13 cellular contexts compared by ENCODE assay signal in the genomic region with DNA sequence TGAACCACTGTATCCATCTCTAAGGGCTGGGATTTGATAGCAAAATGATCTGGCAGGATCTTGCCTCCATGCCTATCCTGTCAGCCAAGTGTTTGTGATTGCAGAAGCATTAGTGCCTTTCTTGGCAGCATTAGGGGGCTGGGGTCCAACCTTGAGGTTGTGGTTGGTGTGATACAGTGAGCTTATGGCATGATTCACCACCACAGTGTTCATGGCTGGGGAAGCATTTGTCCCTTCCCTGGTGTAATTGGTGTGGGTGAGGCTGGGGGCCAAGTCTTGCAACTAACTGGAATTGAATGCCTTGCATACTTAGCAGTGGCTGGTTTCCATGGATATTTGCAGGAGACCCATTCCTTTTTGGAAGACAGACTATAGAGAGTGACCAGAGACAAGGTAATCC.
DNase-seq lines count a peak whose midpoint lies in the region; TF ChIP-seq lines count a peak whose summit lies in the region.
"Had no signal": no experiment of that assay in that cellular context is flagged by ENCODE, and none has a peak within 500 bp of the region (broad histone marks: within the 10 kb centered on the region; RNA-seq: fewer than 3 reads in every experiment).

No MANE protein-coding gene starts in this region.

- peak overlapping the region in 1 of 2 experiments; percentile 19 for H3K14ac ChIP-seq in mesenchymal stem cell (ENCODE audit: low read length in 2 of 2)

- H2AK5ac ChIP-seq in mesenchymal stem cell (ENCODE audit: low read length, severe bottlenecking), result no peak overlapping the region

- H2BK15ac ChIP-seq in mesenchymal stem cell (ENCODE audit: low read depth, poor library complexity, severe bottlenecking), result no peak overlapping the region

- no peaks in the 10 kb centered on the region for H3K9me3 ChIP-seq in mesenchymal stem cell (ENCODE audit: control insufficient read depth, low read length)
- H3K9me3 ChIP-seq: testis had no signal

- H2BK120ac ChIP-seq in mesenchymal stem cell (ENCODE audit: low read depth, low read length), result no peak overlapping the region

- H3K18ac ChIP-seq in mesenchymal stem cell (ENCODE audit: low read depth in 1 of 2, low read length in 2 of 2), result peak overlapping the region in 1 of 2 experiments; percentile 46

- H3K27me3 ChIP-seq in mesenchymal stem cell (ENCODE audit: control insufficient read depth in 1 of 2, insufficient read depth in 1 of 2, low read length in 2 of 2), result no peaks in the 10 kb centered on the region
- H3K27me3 ChIP-seq: BLaER1, testis had no signal

- H2AFZ ChIP-seq in mesenchymal stem cell (ENCODE audit: low read depth, low read length), result no peak overlapping the region

- TF ChIP-seq CTCF in choroid plexus epithelial cell (conservative IDR thresholded peaks at IDR 0.05; ENCODE audit: low read depth, low read length), result no peak

- DNase-seq in AG08395 (ENCODE audit: low spot score) (peak; percentile 93), LHCN-M2 (ENCODE audit: low read depth) (peak; percentile 95), choroid plexus epithelial cell (ENCODE audit: low read depth) (peak; percentile 90), mesenchymal stem cell (peak; percentile 50), NCI-H2081 (lab: John Stamatoyannopoulos, UW) (no peak), NCI-H2196 (lab: John Stamatoyannopoulos, UW; ENCODE audit: unreplicated experiment) (no peak), T-helper 2 cell (no peak)
- no peak for DNase-seq in effector CD4-positive, alpha-beta T cell
- DNase-seq: cortex of kidney; NCI-H1105 treated with DMSO at 0.1 percent for 48 hours; stimulated activated CD4-positive, alpha-beta T cell treated with anti-CD3 and anti-CD28 coated beads, Interleukin-2, amount 100 ng/mL, for 48 hours; testis had no signal

- H3K4me1 ChIP-seq in mesenchymal stem cell (ENCODE audit: control insufficient read depth, insufficient read depth, low read depth, low read length), result peaks cover 7% of the 10 kb centered on the region
- H3K4me1 ChIP-seq: BLaER1 had no signal

- H4K91ac ChIP-seq in mesenchymal stem cell (ENCODE audit: low read length), result peak overlapping the region; percentile 9

- H3K4ac ChIP-seq in mesenchymal stem cell (ENCODE audit: low read depth in 1 of 2, low read length in 2 of 2), result no peak overlapping the region

- no peak overlapping the region for H2BK5ac ChIP-seq in mesenchymal stem cell (ENCODE audit: low read depth, low read length, poor library complexity, severe bottlenecking)

- peak overlapping the region; percentile 48 for H3K9ac ChIP-seq in mesenchymal stem cell (ENCODE audit: low read length)
- H3K9ac ChIP-seq: BLaER1 had no signal

- H3K27ac ChIP-seq in mesenchymal stem cell (ENCODE audit: low read length, poor library complexity, severe bottlenecking), result peak overlapping the region; percentile 24
- H3K27ac ChIP-seq: BLaER1, testis had no signal

- H3K4me3 ChIP-seq in choroid plexus epithelial cell (ENCODE audit: low read depth, low read length), result no peak overlapping the region
- H3K4me3 ChIP-seq in mesenchymal stem cell (ENCODE audit: insufficient read depth in 1 of 2, low read depth in 1 of 2, low read length in 2 of 2), result no peak overlapping the region
- H3K4me3 ChIP-seq: BLaER1, testis had no signal

- no peak overlapping the region for H4K8ac ChIP-seq in mesenchymal stem cell (ENCODE audit: low read length)

- H3K23ac ChIP-seq in mesenchymal stem cell (ENCODE audit: low read length in 2 of 2), result no peak overlapping the region

- no peak overlapping the region for H3K4me2 ChIP-seq in mesenchymal stem cell (ENCODE audit: low read length, poor library complexity, severe bottlenecking)
- H3K4me2 ChIP-seq: BLaER1 had no signal

- no peaks in the 10 kb centered on the region for H3K36me3 ChIP-seq in mesenchymal stem cell (ENCODE audit: control insufficient read depth in 1 of 2, insufficient read depth in 2 of 2, low read depth in 1 of 2, low read length in 2 of 2)
- H3K36me3 ChIP-seq: BLaER1 had no signal

- H2BK12ac ChIP-seq in mesenchymal stem cell (ENCODE audit: low read length in 2 of 2), result peak overlapping the region; percentile 21 to 49

- no peaks in the 10 kb centered on the region for H3K79me1 ChIP-seq in mesenchymal stem cell (replicated peaks; ENCODE audit: low read length, poor library complexity, severe bottlenecking)

Comparison
In these comparisons a context has a peak if more than half of its experiments do, and no peak if none do; other contexts are left out.
1. DNase-seq: peak in AG08395 (single experiment), LHCN-M2 (single experiment), choroid plexus epithelial cell (single experiment) and mesenchymal stem cell (single experiment); none in NCI-H2081 (0 of 2), NCI-H2196 (single experiment), effector CD4-positive, alpha-beta T cell (single experiment) and T-helper 2 cell (0 of 5).